In the genomic region with DNA sequence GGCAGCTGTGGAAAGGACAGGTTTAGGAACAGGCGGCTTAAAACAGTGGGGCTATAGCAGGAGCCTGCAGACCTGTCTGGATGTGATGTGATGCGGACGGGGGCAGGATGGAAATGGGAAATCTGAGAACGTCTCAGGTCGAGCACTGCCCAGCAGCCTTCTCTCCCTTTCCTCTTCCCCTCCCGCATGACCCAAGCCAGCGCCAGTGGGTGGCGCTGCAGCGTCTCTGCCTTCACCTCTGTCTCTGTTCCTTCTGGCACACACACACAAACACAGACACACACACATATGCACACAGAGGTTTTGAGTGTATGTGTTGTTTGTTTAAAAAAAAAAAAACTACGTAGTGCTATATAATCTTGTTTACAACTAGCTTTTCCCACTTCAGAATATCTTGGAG, we compare ENCODE assay signal across 8 cellular contexts.
DNase-seq lines count a peak whose midpoint lies in the region; ATAC-seq, FAIRE-seq and TF ChIP-seq lines count a peak whose summit lies in the region.

No MANE protein-coding gene starts in this region.

- peak; percentile 28 to 46 (median 45); a peak in 4 of 6 replicates for TF ChIP-seq CTCF in GM12878 (IDR thresholded peaks at IDR 0.05 in 2 of 3, conservative IDR thresholded peaks at IDR 0.05 in 1 of 3; ENCODE audit: control insufficient read depth in 2 of 3, extremely low read depth in 1 of 3, insufficient read depth in 1 of 3, low read depth in 3 of 3, low read length in 3 of 3)

- no peaks in the 10 kb centered on the region for H3K4me1 ChIP-seq in GM12878 (ENCODE audit: control insufficient read depth, insufficient read depth, low read length)

- no peaks in the 10 kb centered on the region for H3K79me2 ChIP-seq in GM12878 (ENCODE audit: control insufficient read depth, insufficient read depth, low read length)

- no peaks in the 10 kb centered on the region for H4K20me1 ChIP-seq in GM12878 (ENCODE audit: control insufficient read depth, insufficient read depth)

- SMC1A ChIA-PET in GM12878 (lab: Charles Lee; ENCODE audit: uncharacterized antibody, unreplicated experiment): no interaction called here

- ATAC-seq in GM12878 (peak; percentile 52; the same call in 2 of the 3 replicates), GM19452 (IDR thresholded peaks at IDR 0.05; ENCODE audit: unreplicated experiment) (no peak), GM21576 (IDR thresholded peaks at IDR 0.05; ENCODE audit: unreplicated experiment) (no peak)
- ATAC-seq in naive thymus-derived CD8-positive, alpha-beta T cell: no peak

- H3K4me1 Mint-ChIP-seq in naive thymus-derived CD8-positive, alpha-beta T cell: peaks cover 0 to 3% (median 1%) of the 10 kb centered on the region in 4 donors

- H3K36me3 ChIP-seq in GM12878 (ENCODE audit: control insufficient read depth in 2 of 2, insufficient read depth in 2 of 2, low read length in 1 of 2): no peaks in the 10 kb centered on the region

- no peak overlapping the region for H2AFZ ChIP-seq in GM12878 (ENCODE audit: control insufficient read depth, low read depth, low read length)

- H3K9me3 Mint-ChIP-seq in naive thymus-derived CD8-positive, alpha-beta T cell: peaks cover 0 to 3% (median 0%) of the 10 kb centered on the region in 9 donors

- CTCF ChIA-PET in GM12878 (lab: Yijun Ruan, JAX): interaction anchor here (1.5 kb wide), 1 partner anchor 241 kb away, joined by 4 read pairs; no protein-coding TSS in a partner anchor

- RAD21 ChIA-PET in GM12878 (lab: Charles Lee; ENCODE audit: unreplicated experiment): no interaction called here

- no TSS peak for BruUV-seq in GM12878 (replicated peaks; lab: Mats Ljungman, UMichigan)

- H3K27me3 ChIP-seq in GM12878 (replicated peaks in 1 of 2; ENCODE audit: control insufficient read depth in 2 of 2, insufficient read depth in 2 of 2, low read length in 1 of 2): peaks cover 0 to 5% of the 10 kb centered on the region in 2 experiments; a peak in 2 of 4 replicates

- intact Hi-C loops in GM12878 (cut with micrococcal nuclease; ENCODE audit: unreplicated experiment): loop anchor here (10.0 kb wide), 1 partner anchor 52 kb away; no protein-coding TSS in a partner anchor

- H3K36me3 Mint-ChIP-seq in naive thymus-derived CD8-positive, alpha-beta T cell: no peaks in the 10 kb centered on the region

- H3K9me3 ChIP-seq in GM12878 (replicated peaks; ENCODE audit: control insufficient read depth, insufficient read depth, low read length): no peaks in the 10 kb centered on the region

- DNase-seq in NCI-H524 (lab: John Stamatoyannopoulos, UW) (peak; percentile 26 to 69), NCI-H524 treated with DMSO at 0.1 percent for 48 hours (lab: John Stamatoyannopoulos, UW) (no peak), NAMALWA (ENCODE audit: low spot score) (peak; percentile 49), GM12878 (ENCODE audit: low read depth, low spot score) (no peak), medulla oblongata (ENCODE audit: extremely low spot score) (peak; percentile 22)
- no peak for DNase-seq in naive thymus-derived CD8-positive, alpha-beta T cell

- H3K4me3 ChIP-seq in GM12878: no peak overlapping the region

- TF ChIP-seq EP300 in GM12878 (IDR thresholded peaks at IDR 0.05; ENCODE audit: borderline replicate concordance in 1 of 2, control insufficient read depth in 1 of 2, low read depth in 2 of 2, low read length in 2 of 2): no peak

- no peak overlapping the region for H3K27ac ChIP-seq in GM12878 (ENCODE audit: control insufficient read depth, insufficient read depth)

- peaks cover 18 to 41% (median 32%) of the 10 kb centered on the region in 5 donors for H3K27me3 Mint-ChIP-seq in naive thymus-derived CD8-positive, alpha-beta T cell

- in situ Hi-C loops in GM12878 (cut with MboI): no loop called here

- POLR2A ChIA-PET in GM12878 (lab: Charles Lee): no interaction called here
- POLR2A ChIA-PET in naive thymus-derived CD8-positive, alpha-beta T cell (lab: Charles Lee): no interaction called here

- no peak overlapping the region for H3K4me2 ChIP-seq in GM12878 (ENCODE audit: control insufficient read depth, insufficient read depth)

- 16% methylated on average over 7 of the region's 10 CpGs for WGBS in GM12878 (ENCODE audit: insufficient coverage, insufficient replicate concordance, low lambda C conversion rate, missing lambda C conversion rate)

- no peak for FAIRE-seq in GM12878 (lab: Jason Lieb, UNC)

- H3K9ac ChIP-seq in GM12878 (ENCODE audit: control insufficient read depth, insufficient read depth, low read length): no peak overlapping the region

- 0 out of 2 replicates have a peak, but pooled peaks have one; percentile 23 for TF ChIP-seq RAD21 in GM12878 (IDR thresholded peaks at IDR 0.05; ENCODE audit: insufficient read depth, low read depth, low read length)

- no peak overlapping the region for H3K4me3 Mint-ChIP-seq in naive thymus-derived CD8-positive, alpha-beta T cell

- H3K27ac Mint-ChIP-seq in naive thymus-derived CD8-positive, alpha-beta T cell: no peak overlapping the region

- TF ChIP-seq POLR2A in GM12878 (IDR thresholded peaks at IDR 0.05; ENCODE audit: low read depth, low read length): no peak

TF ChIP-seq in GM12878, 131 proteins besides CTCF, POLR2A, EP300 and RAD21 (continues in another document):
- TF ChIP-seq, protein P1, sequence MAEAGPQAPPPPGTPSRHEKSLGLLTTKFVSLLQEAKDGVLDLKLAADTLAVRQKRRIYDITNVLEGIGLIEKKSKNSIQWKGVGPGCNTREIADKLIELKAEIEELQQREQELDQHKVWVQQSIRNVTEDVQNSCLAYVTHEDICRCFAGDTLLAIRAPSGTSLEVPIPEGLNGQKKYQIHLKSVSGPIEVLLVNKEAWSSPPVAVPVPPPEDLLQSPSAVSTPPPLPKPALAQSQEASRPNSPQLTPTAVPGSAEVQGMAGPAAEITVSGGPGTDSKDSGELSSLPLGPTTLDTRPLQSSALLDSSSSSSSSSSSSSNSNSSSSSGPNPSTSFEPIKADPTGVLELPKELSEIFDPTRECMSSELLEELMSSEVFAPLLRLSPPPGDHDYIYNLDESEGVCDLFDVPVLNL (IDR thresholded peaks at IDR 0.05; ENCODE audit: low read depth, low read length): no peak
- TF ChIP-seq BACH1 (IDR thresholded peaks at IDR 0.05; ENCODE audit: borderline replicate concordance) (no peak), RCOR1 (conservative IDR thresholded peaks at IDR 0.05; ENCODE audit: low read depth, low read length) (no peak), BCL11A (IDR thresholded peaks at IDR 0.05; ENCODE audit: low read depth, low read length) (no peak), RELB (IDR thresholded peaks at IDR 0.05; ENCODE audit: low read depth) (no peak), FOXM1 (IDR thresholded peaks at IDR 0.05; ENCODE audit: low read depth, low read length) (no peak), MYB (IDR thresholded peaks at IDR 0.05; ENCODE audit: borderline replicate concordance, low read depth, low read length) (no peak), GABPA (IDR thresholded peaks at IDR 0.05; ENCODE audit: low read depth) (no peak), HCFC1 (IDR thresholded peaks at IDR 0.05; ENCODE audit: low read length) (no peak), BMI1 (IDR thresholded peaks at IDR 0.05; ENCODE audit: borderline replicate concordance) (no peak), MTA2 (IDR thresholded peaks at IDR 0.05; ENCODE audit: low read depth) (no peak), SPI1 (IDR thresholded peaks at IDR 0.05; ENCODE audit: borderline replicate concordance, insufficient read depth, low read depth, low read length) (no peak), SMAD5 (IDR thresholded peaks at IDR 0.05; ENCODE audit: low read depth) (no peak), SRF (IDR thresholded peaks at IDR 0.05; ENCODE audit: low read depth in 2 of 2, low read length in 2 of 2) (no peak)
- TF ChIP-seq, protein P2, sequence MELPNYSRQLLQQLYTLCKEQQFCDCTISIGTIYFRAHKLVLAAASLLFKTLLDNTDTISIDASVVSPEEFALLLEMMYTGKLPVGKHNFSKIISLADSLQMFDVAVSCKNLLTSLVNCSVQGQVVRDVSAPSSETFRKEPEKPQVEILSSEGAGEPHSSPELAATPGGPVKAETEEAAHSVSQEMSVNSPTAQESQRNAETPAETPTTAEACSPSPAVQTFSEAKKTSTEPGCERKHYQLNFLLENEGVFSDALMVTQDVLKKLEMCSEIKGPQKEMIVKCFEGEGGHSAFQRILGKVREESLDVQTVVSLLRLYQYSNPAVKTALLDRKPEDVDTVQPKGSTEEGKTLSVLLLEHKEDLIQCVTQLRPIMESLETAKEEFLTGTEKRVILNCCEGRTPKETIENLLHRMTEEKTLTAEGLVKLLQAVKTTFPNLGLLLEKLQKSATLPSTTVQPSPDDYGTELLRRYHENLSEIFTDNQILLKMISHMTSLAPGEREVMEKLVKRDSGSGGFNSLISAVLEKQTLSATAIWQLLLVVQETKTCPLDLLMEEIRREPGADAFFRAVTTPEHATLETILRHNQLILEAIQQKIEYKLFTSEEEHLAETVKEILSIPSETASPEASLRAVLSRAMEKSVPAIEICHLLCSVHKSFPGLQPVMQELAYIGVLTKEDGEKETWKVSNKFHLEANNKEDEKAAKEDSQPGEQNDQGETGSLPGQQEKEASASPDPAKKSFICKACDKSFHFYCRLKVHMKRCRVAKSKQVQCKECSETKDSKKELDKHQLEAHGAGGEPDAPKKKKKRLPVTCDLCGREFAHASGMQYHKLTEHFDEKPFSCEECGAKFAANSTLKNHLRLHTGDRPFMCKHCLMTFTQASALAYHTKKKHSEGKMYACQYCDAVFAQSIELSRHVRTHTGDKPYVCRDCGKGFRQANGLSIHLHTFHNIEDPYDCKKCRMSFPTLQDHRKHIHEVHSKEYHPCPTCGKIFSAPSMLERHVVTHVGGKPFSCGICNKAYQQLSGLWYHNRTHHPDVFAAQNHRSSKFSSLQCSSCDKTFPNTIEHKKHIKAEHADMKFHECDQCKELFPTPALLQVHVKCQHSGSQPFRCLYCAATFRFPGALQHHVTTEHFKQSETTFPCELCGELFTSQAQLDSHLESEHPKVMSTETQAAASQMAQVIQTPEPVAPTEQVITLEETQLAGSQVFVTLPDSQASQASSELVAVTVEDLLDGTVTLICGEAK (IDR thresholded peaks at IDR 0.05; ENCODE audit: borderline replicate concordance): no peak

Comparison
In these comparisons a context has a peak if more than half of its experiments do, and no peak if none do; other contexts are left out.
1. DNase-seq: peak in NCI-H524 (2 of 2), NAMALWA (single experiment) and medulla oblongata (single experiment); none in NCI-H524 treated with DMSO at 0.1 percent for 48 hours (single experiment), GM12878 (single experiment) and naive thymus-derived CD8-positive, alpha-beta T cell (0 of 10).